ENCODE assay signal across 8 cellular contexts in the genomic region with DNA sequence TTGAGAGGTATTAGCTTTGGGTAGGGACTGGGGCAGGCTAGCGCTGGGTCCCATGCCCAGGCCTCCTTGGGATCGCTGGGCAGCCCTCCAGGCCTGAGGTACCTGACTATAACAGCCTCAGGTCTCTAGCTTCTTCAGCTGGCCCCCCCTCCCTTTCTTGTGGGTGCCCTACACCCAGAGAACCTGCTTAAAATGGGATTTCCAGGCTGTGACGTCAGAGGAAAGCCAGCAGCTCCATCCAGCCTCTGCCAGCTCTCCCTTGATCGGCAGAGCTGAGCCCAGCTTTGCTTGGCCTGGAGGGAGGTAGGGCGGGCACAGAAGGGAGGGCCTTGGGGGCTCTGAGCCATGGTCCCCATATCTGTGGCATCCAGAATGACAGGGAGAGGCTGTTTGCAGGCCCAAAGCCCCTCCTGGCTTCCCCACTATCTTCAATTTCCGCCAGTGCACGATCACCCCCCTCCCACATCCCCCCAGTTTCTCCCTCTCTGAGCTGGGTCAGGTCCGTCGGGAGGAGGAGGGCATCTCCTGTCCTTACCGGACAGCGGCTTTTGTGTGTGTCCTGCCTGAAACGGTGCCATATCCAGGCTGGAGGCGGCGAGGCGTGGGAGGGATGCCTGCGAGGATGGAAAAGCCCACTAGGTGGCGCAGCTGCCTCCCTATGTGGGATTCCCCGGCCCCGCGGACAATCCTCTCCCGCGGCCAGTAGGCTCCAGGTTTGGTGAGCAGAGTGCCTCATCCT. TPM values are rescaled to one million over a fixed set of nuclear protein-coding genes. Genes with fewer than 3 reads are reported as not detected.
DNase-seq lines count a peak whose midpoint lies in the region; ATAC-seq and TF ChIP-seq lines count a peak whose summit lies in the region.

No MANE protein-coding gene starts in this region.

- no peak overlapping the region for H3K27ac Mint-ChIP-seq in activated naive CD4-positive, alpha-beta T cell treated with anti-CD3 and anti-CD28 coated beads, Interleukin-2, amount 10 ng/mL, durations not matched to agents 7 days and 5 days

- H3F3A ChIP-seq in SK-N-SH (replicated peaks; ENCODE audit: insufficient read depth) = no peaks in the 10 kb centered on the region

- POLR2A ChIA-PET in SK-N-SH (lab: Yijun Ruan, JAX) = interaction anchor here (0.7 to 3.7 kb wide), 5 partner anchors 15 to 110 kb away, joined by 3 to 20 read pairs (median 6); partner anchors contain the start of genes EGR1 and ETF1

- H3K9me3 ChIP-seq in SK-N-SH (no peaks in the 10 kb centered on the region), gastroesophageal sphincter (no peaks in the 10 kb centered on the region), ovary (no peaks in the 10 kb centered on the region), tibial artery (no peaks in the 10 kb centered on the region)

- no peaks in the 10 kb centered on the region for H3K9me3 Mint-ChIP-seq in activated naive CD4-positive, alpha-beta T cell treated with anti-CD3 and anti-CD28 coated beads, Interleukin-2, amount 10 ng/mL, durations not matched to agents 7 days and 5 days

- TF ChIP-seq CTCF in SK-N-SH (IDR thresholded peaks at IDR 0.05) (peak; percentile 91), gastroesophageal sphincter (IDR thresholded peaks at IDR 0.05) (peak in 3 of 4 experiments; percentile 92 to 98 (median 97)), ovary (IDR thresholded peaks at IDR 0.05) (peak; percentile 90 to 97 (median 96)), tibial artery (IDR thresholded peaks at IDR 0.05) (peak; percentile 95 to 98)

- H3K4me1 ChIP-seq in SK-N-SH (ENCODE audit: control insufficient read depth in 1 of 2, insufficient read depth in 2 of 2, low read depth in 1 of 2, low read length in 1 of 2) = peaks cover 13 to 19% of the 10 kb centered on the region in 2 experiments; a peak in 3 of 4 replicates
- peaks cover 0 to 17% (median 9%) of the 10 kb centered on the region in 3 donors for H3K4me1 ChIP-seq in gastroesophageal sphincter
- H3K4me1 ChIP-seq in ovary (ENCODE audit: insufficient read depth) = no peaks in the 10 kb centered on the region
- peaks cover 0 to 12% (median 9%) of the 10 kb centered on the region in 4 donors for H3K4me1 ChIP-seq in tibial artery

- peaks cover 37% of the 10 kb centered on the region for H3K27me3 Mint-ChIP-seq in activated naive CD4-positive, alpha-beta T cell treated with anti-CD3 and anti-CD28 coated beads, Interleukin-2, amount 10 ng/mL, durations not matched to agents 7 days and 5 days

- ATAC-seq in GM21390 (IDR thresholded peaks at IDR 0.05; ENCODE audit: unreplicated experiment) = peak; percentile 70
- peak; percentile 94 for ATAC-seq in gastroesophageal sphincter

- DNase-seq in COLO829 (ENCODE audit: low spot score) (peak; percentile 88), M059J (ENCODE audit: low read depth) (peak; percentile 80), SK-N-SH (peak; percentile 96), ovary (peak; percentile 87 to 94 (median 93)), tibial artery (peak; percentile 87 to 92)
- DNase-seq in activated naive CD4-positive, alpha-beta T cell treated with anti-CD3 and anti-CD28 coated beads, Interleukin-2, amount 10 ng/mL, durations not matched to agents 7 days and 5 days = peak; percentile 84

- H3K36me3 Mint-ChIP-seq in activated naive CD4-positive, alpha-beta T cell treated with anti-CD3 and anti-CD28 coated beads, Interleukin-2, amount 10 ng/mL, durations not matched to agents 7 days and 5 days = no peaks in the 10 kb centered on the region

- no peak overlapping the region for H3K4me3 Mint-ChIP-seq in activated naive CD4-positive, alpha-beta T cell treated with anti-CD3 and anti-CD28 coated beads, Interleukin-2, amount 10 ng/mL, durations not matched to agents 7 days and 5 days

- peak overlapping the region in 1 of 2 experiments; percentile 8; a peak in 1 of 4 replicates for H3K27ac ChIP-seq in SK-N-SH (ENCODE audit: low read depth in 2 of 2, low read length in 1 of 2)
- H3K27ac ChIP-seq in gastroesophageal sphincter = peak overlapping the region in 3 of 4 donors; percentile 15 to 48 (median 46)
- H3K27ac ChIP-seq in ovary = no peak overlapping the region
- H3K27ac ChIP-seq in tibial artery = no peak overlapping the region

- H3K4me2 ChIP-seq in SK-N-SH = peak overlapping the region; percentile 61; the same call in 1 of the 2 replicates

- TF ChIP-seq POLR2A in gastroesophageal sphincter (IDR thresholded peaks at IDR 0.05) (no peak), ovary (IDR thresholded peaks at IDR 0.05) (no peak)

- H2AFZ ChIP-seq in SK-N-SH (ENCODE audit: low read depth) = peak overlapping the region; percentile 82

- H3K4me1 Mint-ChIP-seq in activated naive CD4-positive, alpha-beta T cell treated with anti-CD3 and anti-CD28 coated beads, Interleukin-2, amount 10 ng/mL, durations not matched to agents 7 days and 5 days = peaks cover 5% of the 10 kb centered on the region

- TF ChIP-seq EP300 in SK-N-SH (IDR thresholded peaks at IDR 0.05; ENCODE audit: borderline replicate concordance in 1 of 2, low read depth in 1 of 2, low read length in 1 of 2) (no peak), gastroesophageal sphincter (IDR thresholded peaks at IDR 0.05) (no peak), ovary (IDR thresholded peaks at IDR 0.05) (no peak)

- CTCF ChIA-PET in SK-N-SH (lab: Yijun Ruan, JAX) = interaction anchor here (0.7 to 6.1 kb wide), 42 partner anchors 11 to 1516 kb away, joined by 3 to 167 read pairs (median 5); partner anchors contain the start of genes EGR1, ETF1, KDM3B and REEP2
- CTCF ChIA-PET in activated naive CD4-positive, alpha-beta T cell treated with anti-CD3 and anti-CD28 coated beads, Interleukin-2, amount 10 ng/mL, durations not matched to agents 7 days and 5 days (lab: Charles Lee) = interaction anchor here (0.6 to 7.8 kb wide), 23 partner anchors 8 to 243 kb away, joined by 3 to 114 read pairs (median 4); partner anchors contain the start of genes EGR1 and REEP2

- H3K9me2 ChIP-seq in SK-N-SH = no peaks in the 10 kb centered on the region

- H3K79me2 ChIP-seq in SK-N-SH (ENCODE audit: insufficient read depth) = no peaks in the 10 kb centered on the region

- 25% methylated on average over 11 of the region's 22 CpGs for WGBS in SK-N-SH (ENCODE audit: low lambda C conversion rate)
- WGBS in gastroesophageal sphincter (ENCODE audit: low coverage in 1 of 2), 2 donors = 0% methylated on average over 3 of the region's 22 CpGs; no CpG with 5 or more reads in 1 of the 2 donors
- 13 to 16% (median 14%) methylated on average over 22 of the region's 22 CpGs for WGBS in ovary, 3 donors

- intact Hi-C loops in ovary (cut with DNase I) = loop anchor here in 3 of 4 donors (2.0 kb wide), 2 partner anchors 53 to 55 kb away; no protein-coding TSS in a partner anchor
- intact Hi-C loops in tibial artery (cut with DNase I; ENCODE audit: low total_unique reads) = loop anchor here (2.0 to 10.0 kb wide), 2 partner anchors 53 to 825 kb away; no protein-coding TSS in a partner anchor

- H4K20me1 ChIP-seq in SK-N-SH (ENCODE audit: insufficient read depth) = no peaks in the 10 kb centered on the region

- no peaks in the 10 kb centered on the region for H3K27me3 ChIP-seq in SK-N-SH (ENCODE audit: insufficient read depth)
- H3K27me3 ChIP-seq in gastroesophageal sphincter = no peaks in the 10 kb centered on the region
- no peaks in the 10 kb centered on the region for H3K27me3 ChIP-seq in ovary
- no peaks in the 10 kb centered on the region for H3K27me3 ChIP-seq in tibial artery

- H3K9ac ChIP-seq in SK-N-SH = no peak overlapping the region; the same call in 1 of the 2 replicates

- H3K36me3 ChIP-seq in SK-N-SH (replicated peaks in 1 of 2; ENCODE audit: control insufficient read depth in 1 of 2, insufficient read depth in 2 of 2, low read length in 1 of 2) (no peaks in the 10 kb centered on the region), gastroesophageal sphincter (peaks cover 0 to 5% of the 10 kb centered on the region in 2 donors), ovary (no peaks in the 10 kb centered on the region), tibial artery (no peaks in the 10 kb centered on the region)

- H3K4me3 ChIP-seq in SK-N-SH (ENCODE audit: low read depth in 2 of 2, low read length in 1 of 2) (peak overlapping the region in 1 of 2 experiments; percentile 34; a peak in 1 of 4 replicates), gastroesophageal sphincter (no peak overlapping the region), ovary (no peak overlapping the region), tibial artery (no peak overlapping the region)

- peak; percentile 89 for TF ChIP-seq RAD21 in SK-N-SH (IDR thresholded peaks at IDR 0.05; ENCODE audit: low read length)

TF ChIP-seq in SK-N-SH, 30 proteins besides CTCF, POLR2A, EP300 and RAD21 (continues in another document):
- no peak for TF ChIP-seq USF1 (IDR thresholded peaks at IDR 0.05; ENCODE audit: borderline replicate concordance, low read depth)
- no peak for TF ChIP-seq TEAD4 (IDR thresholded peaks at IDR 0.05; ENCODE audit: borderline replicate concordance, insufficient read depth)
- TF ChIP-seq MXI1 (IDR thresholded peaks at IDR 0.05; ENCODE audit: low read depth, low read length) = peak; percentile 66; the same call in 1 of the 2 replicates
- peak; percentile 92 for TF ChIP-seq SMC3 (IDR thresholded peaks at IDR 0.05; ENCODE audit: low read depth, low read length)
- peak; percentile 17; the same call in 1 of the 2 replicates for TF ChIP-seq RCOR1 (IDR thresholded peaks at IDR 0.05; ENCODE audit: low read length)
- no peak for TF ChIP-seq SIN3A (IDR thresholded peaks at IDR 0.05; ENCODE audit: borderline replicate concordance, low read depth, low read length)

RNA-seq across cellular contexts. Expression of gene REEP2, which starts 10.8 kb away (rescaled TPM):
- total RNA-seq in M059J (2014; rRNA removed; shearing (Covaris generic)) = 0.32 and 1.6 TPM in 2 replicates
- polyA plus RNA-seq in SK-N-SH (2012; rRNA removed) (25.4 and 31.2 TPM in 2 replicates), ovary (1 to 10 TPM; 3.5 to 8.0 TPM)
- polyA plus RNA-seq in SK-N-SH (2012; cell fraction: cytosol; rRNA removed) = 22.8 and 24.0 TPM in 2 replicates
- polyA plus RNA-seq in SK-N-SH (2012; cell fraction: nucleus; rRNA removed) = 63.3 and 71.6 TPM in 2 replicates
- total RNA-seq in gastroesophageal sphincter (10 to 100 TPM; 16.7 to 45.8 (median 26.3) TPM), ovary (10 to 100 TPM in 1 of 7 donors, 1 to 10 TPM in 6; 3.5 to 11.4 (median 5.7) TPM)

RNA-seq across cellular contexts. Expression of gene EGR1, which starts 15.6 kb away (rescaled TPM):
- 3.9 and 4.1 TPM in 2 replicates for total RNA-seq in M059J (2014; rRNA removed; shearing (Covaris generic))
- polyA plus RNA-seq in SK-N-SH (2012; rRNA removed) (28.4 and 48.0 TPM in 2 replicates), ovary (100 to 1,000 TPM in 1 of 2 donors, 10 to 100 TPM in 1; 60.4 to 361 TPM)
- polyA plus RNA-seq in SK-N-SH (2012; cell fraction: cytosol; rRNA removed) = 28.1 and 41.7 TPM in 2 replicates
- polyA plus RNA-seq in SK-N-SH (2012; cell fraction: nucleus; rRNA removed) = 81.7 and 86.6 TPM in 2 replicates
- total RNA-seq in gastroesophageal sphincter (10 to 100 TPM; 12.0 to 37.3 (median 15.6) TPM), ovary (100 to 1,000 TPM in 4 of 7 donors, 10 to 100 TPM in 3; 72.7 to 346 (median 123) TPM)

Comparison
In these comparisons a context has a peak if more than half of its experiments do, and no peak if none do; other contexts are left out.
1. H3K27ac ChIP-seq: peak in gastroesophageal sphincter (3 of 4); none in ovary (0 of 2) and tibial artery (0 of 2).
2. Peak in every context shown above with its lines, with median percentiles within 50 percentile points of each other: DNase-seq and CTCF ChIP-seq.